23 cellular contexts compared by ENCODE assay signal in the genomic region with DNA sequence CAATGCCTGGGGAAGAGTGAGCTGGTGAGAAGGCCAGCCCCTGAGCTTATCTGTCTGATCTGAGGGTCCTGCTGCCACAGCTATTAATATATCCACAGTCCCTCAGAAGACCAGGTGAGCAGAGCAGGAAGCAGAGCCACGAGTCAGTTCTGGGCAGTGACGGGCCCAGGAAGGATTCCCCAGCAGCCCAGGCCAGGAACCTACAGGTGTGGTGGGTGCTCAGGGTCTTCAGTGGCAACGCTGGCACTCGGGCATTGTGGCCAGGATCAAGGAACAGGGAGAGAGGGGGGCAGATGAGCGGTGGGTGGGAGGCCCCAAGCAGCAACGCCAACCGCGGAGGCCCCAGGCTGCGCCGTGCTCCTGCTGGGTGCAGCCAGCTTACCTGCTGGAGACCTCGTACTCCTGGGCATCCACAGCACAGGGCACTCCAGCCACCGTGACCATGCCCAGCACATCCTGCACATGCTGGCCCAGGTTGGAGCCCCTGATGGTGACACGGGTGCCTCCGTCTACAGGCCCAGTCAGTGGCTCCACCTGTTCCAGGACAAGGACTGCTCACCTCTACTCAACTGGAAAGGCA. TPM values are rescaled to one million over a fixed set of nuclear protein-coding genes. Genes with fewer than 3 reads are reported as not detected.
"Had no signal": no experiment of that assay in that cellular context is flagged by ENCODE, and none has a peak within 500 bp of the region (broad histone marks: within the 10 kb centered on the region; RNA-seq: fewer than 3 reads in every experiment).

No MANE protein-coding gene starts in this region.

- H3K4me3 Mint-ChIP-seq: IgD-negative memory B cell had no signal

- H3K9me3 Mint-ChIP-seq: IgD-negative memory B cell had no signal

- ATAC-seq: K562 had no signal

- H3K27ac ChIP-seq: KMS-11 had no signal

- H3K4me3 ChIP-seq: K562 had no signal

- DNase-seq: Kasumi-1, MM.1S, NCI-H1092 treated with DMSO at 0.1 percent for 48 hours, NCI-H1436, NCI-H187, NCI-H2029, NCI-H2081 treated with DMSO at 0.1 percent for 48 hours, NCI-H2171, NCI-H226, NCI-H446, NCI-H510A, NCI-H524 treated with DMSO at 0.1 percent for 48 hours, NCI-H69, NCI-H774, RPMI8226, SHP77 had no signal

- H3K27ac Mint-ChIP-seq: IgD-negative memory B cell had no signal

- H3K36me3 Mint-ChIP-seq: IgD-negative memory B cell had no signal

- H3K9me3 ChIP-seq: SK-N-SH had no signal

RNA-seq across cellular contexts. Expression of gene PLXNB1, which starts 12.3 kb away (rescaled TPM):
- polyA plus RNA-seq: IgD-negative memory B cell had no signal

RNA-seq across cellular contexts. Expression of gene FBXW12, which starts 45.6 kb away (rescaled TPM):
- total RNA-seq: HT-29, K562, M059J, SK-MEL-5 had no signal
- polyA plus RNA-seq: IgD-negative memory B cell had no signal
